In the genomic region with DNA sequence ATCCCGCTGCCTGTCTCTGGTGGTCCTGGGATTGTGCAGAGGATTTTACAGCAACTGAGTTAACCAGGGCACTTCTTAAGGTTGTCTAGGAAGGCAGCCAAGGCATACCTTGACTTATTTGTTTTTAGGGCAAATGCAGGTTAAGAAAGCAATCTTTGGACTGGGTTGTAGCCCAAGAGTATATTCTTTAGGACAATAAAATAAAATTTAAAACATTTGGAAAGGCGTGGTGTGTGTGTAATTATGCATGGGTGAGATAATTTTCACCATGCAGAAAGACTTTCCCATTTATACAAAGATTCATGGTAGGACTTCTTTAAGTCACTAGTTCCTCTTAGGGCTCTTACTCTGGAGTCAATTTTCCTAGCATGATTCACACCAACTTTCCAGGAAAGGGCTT, we compare ENCODE assay signal across 28 cellular contexts.
"Had no signal": no experiment of that assay in that cellular context is flagged by ENCODE, and none has a peak within 500 bp of the region (broad histone marks: within the 10 kb centered on the region; RNA-seq: fewer than 3 reads in every experiment).

No MANE protein-coding gene starts in this region.

- H3K4me3 ChIP-seq: stomach, suprapubic skin, testis, thoracic aorta, thyroid gland, tibial artery, tibial nerve, transverse colon, upper lobe of left lung, upper lobe of right lung, uterus, vagina had no signal

- H3K27ac Mint-ChIP-seq: stimulated activated effector memory CD8-positive, alpha-beta T cell treated with anti-CD3 and anti-CD28 coated beads, Interleukin-12 subunit alpha, Interleukin-12 subunit beta, amount 100 ng/mL, for 72 hours; stimulated activated memory B cell treated with anti-CD40 and anti-IgM and Interleukin-4, amounts not matched to agents 10 μg/mL and 1 μg/mL and 100 μg/mL, for 72 hours; stimulated activated naive B cell treated with anti-CD40 and anti-IgM and Interleukin-4, amounts not matched to agents 10 μg/mL and 1 μg/mL and 100 μg/mL, for 72 hours; stimulated activated naive CD8-positive, alpha-beta T cell treated with anti-CD3 and anti-CD28 coated beads, Interleukin-15, amount 100 ng/mL, for 72 hours; stimulated activated naive CD8-positive, alpha-beta T cell treated with anti-CD3 and anti-CD28 coated beads, Interleukin-15, Interleukin-2, amounts not matched to agents 100 ng/mL and 50 ng/mL, for 24 hours; type B pancreatic cell had no signal

- H3K4me1 ChIP-seq: stomach, suprapubic skin, testis, thyroid gland, tibial artery, tibial nerve, upper lobe of left lung, upper lobe of right lung, uterus, vagina had no signal

- H3K4me3 Mint-ChIP-seq: stimulated activated effector memory CD8-positive, alpha-beta T cell treated with anti-CD3 and anti-CD28 coated beads, Interleukin-12 subunit alpha, Interleukin-12 subunit beta, amount 100 ng/mL, for 72 hours; stimulated activated memory B cell treated with anti-CD40 and anti-IgM and Interleukin-4, amounts not matched to agents 10 μg/mL and 1 μg/mL and 100 μg/mL, for 72 hours; stimulated activated naive B cell treated with anti-CD40 and anti-IgM and Interleukin-4, amounts not matched to agents 10 μg/mL and 1 μg/mL and 100 μg/mL, for 72 hours; stimulated activated naive CD8-positive, alpha-beta T cell treated with anti-CD3 and anti-CD28 coated beads, Interleukin-15, amount 100 ng/mL, for 72 hours; stimulated activated naive CD8-positive, alpha-beta T cell treated with anti-CD3 and anti-CD28 coated beads, Interleukin-15, Interleukin-2, amounts not matched to agents 100 ng/mL and 50 ng/mL, for 24 hours; type B pancreatic cell had no signal

- H3K9me3 ChIP-seq: stomach, suprapubic skin, testis, thoracic aorta, thyroid gland, tibial artery, tibial nerve, transverse colon, upper lobe of left lung, upper lobe of right lung, uterus, vagina had no signal

- H3K9me3 Mint-ChIP-seq: stimulated activated effector memory CD8-positive, alpha-beta T cell treated with anti-CD3 and anti-CD28 coated beads, Interleukin-12 subunit alpha, Interleukin-12 subunit beta, amount 100 ng/mL, for 72 hours; stimulated activated memory B cell treated with anti-CD40 and anti-IgM and Interleukin-4, amounts not matched to agents 10 μg/mL and 1 μg/mL and 100 μg/mL, for 72 hours; stimulated activated naive B cell treated with anti-CD40 and anti-IgM and Interleukin-4, amounts not matched to agents 10 μg/mL and 1 μg/mL and 100 μg/mL, for 72 hours; stimulated activated naive CD8-positive, alpha-beta T cell treated with anti-CD3 and anti-CD28 coated beads, Interleukin-15, amount 100 ng/mL, for 72 hours; stimulated activated naive CD8-positive, alpha-beta T cell treated with anti-CD3 and anti-CD28 coated beads, Interleukin-15, Interleukin-2, amounts not matched to agents 100 ng/mL and 50 ng/mL, for 24 hours; type B pancreatic cell had no signal

- H3K36me3 ChIP-seq: stomach, suprapubic skin, thoracic aorta, thyroid gland, tibial artery, tibial nerve, transverse colon, upper lobe of left lung, upper lobe of right lung, uterus, vagina had no signal

- H3K4me1 Mint-ChIP-seq: stimulated activated effector memory CD8-positive, alpha-beta T cell treated with anti-CD3 and anti-CD28 coated beads, Interleukin-12 subunit alpha, Interleukin-12 subunit beta, amount 100 ng/mL, for 72 hours; stimulated activated memory B cell treated with anti-CD40 and anti-IgM and Interleukin-4, amounts not matched to agents 10 μg/mL and 1 μg/mL and 100 μg/mL, for 72 hours; stimulated activated naive B cell treated with anti-CD40 and anti-IgM and Interleukin-4, amounts not matched to agents 10 μg/mL and 1 μg/mL and 100 μg/mL, for 72 hours; stimulated activated naive CD8-positive, alpha-beta T cell treated with anti-CD3 and anti-CD28 coated beads, Interleukin-15, amount 100 ng/mL, for 72 hours had no signal

- H3K36me3 Mint-ChIP-seq: stimulated activated effector memory CD8-positive, alpha-beta T cell treated with anti-CD3 and anti-CD28 coated beads, Interleukin-12 subunit alpha, Interleukin-12 subunit beta, amount 100 ng/mL, for 72 hours; stimulated activated memory B cell treated with anti-CD40 and anti-IgM and Interleukin-4, amounts not matched to agents 10 μg/mL and 1 μg/mL and 100 μg/mL, for 72 hours; stimulated activated naive B cell treated with anti-CD40 and anti-IgM and Interleukin-4, amounts not matched to agents 10 μg/mL and 1 μg/mL and 100 μg/mL, for 72 hours; type B pancreatic cell had no signal

- H3K27me3 ChIP-seq: testis, thyroid gland, tibial nerve, transverse colon, upper lobe of left lung, uterus, vagina had no signal

- ATAC-seq: stimulated activated effector memory CD8-positive, alpha-beta T cell treated with anti-CD3 and anti-CD28 coated beads, Interleukin-12 subunit alpha, Interleukin-12 subunit beta, amount 100 ng/mL, for 72 hours; stimulated activated naive B cell treated with anti-CD40 and anti-IgM and Interleukin-4, amounts not matched to agents 10 μg/mL and 1 μg/mL and 100 μg/mL, for 72 hours; stimulated activated naive CD8-positive, alpha-beta T cell treated with anti-CD3 and anti-CD28 coated beads, Interleukin-15, amount 100 ng/mL, for 72 hours; stimulated activated naive CD8-positive, alpha-beta T cell treated with anti-CD3 and anti-CD28 coated beads, Interleukin-15, Interleukin-2, amounts not matched to agents 100 U/mL and 50 U/mL, for 24 hours; upper lobe of right lung had no signal

- H3K27ac ChIP-seq: stomach, suprapubic skin, testis, thoracic aorta, thyroid gland, tibial artery, tibial nerve, upper lobe of left lung, upper lobe of right lung, uterus, vagina had no signal

- DNase-seq: stimulated activated CD4-positive, alpha-beta T cell treated with anti-CD3 and anti-CD28 coated beads, Interleukin-2, amount 100 ng/mL, for 48 hours; stimulated activated CD4-positive, alpha-beta T cell treated with anti-CD3 and anti-CD28 coated beads, Interleukin-4, amount 100 ng/mL, for 1 hour; stimulated activated CD4-positive, alpha-beta T cell treated with anti-CD3 and anti-CD28 coated beads, Interleukin-4, amount 100 ng/mL, for 24 hours; stimulated activated CD4-positive, alpha-beta T cell treated with anti-CD3 and anti-CD28 coated beads, Interleukin-4, amount 100 ng/mL, for 4 hours; stimulated activated CD8-positive, alpha-beta memory T cell treated with anti-CD3 and anti-CD28 coated beads, Interleukin-4, amount 100 ng/mL, for 48 hours; stimulated activated naive B cell treated with anti-CD40 and anti-IgM and Interleukin-4, amounts not matched to agents 10 μg/mL and 1 μg/mL and 100 μg/mL, for 72 hours; stimulated activated naive CD4-positive, alpha-beta T cell; stimulated activated naive CD4-positive, alpha-beta T cell treated with Interleukin-2 at 50 U/mL for 16 hours; stimulated activated naive CD8-positive, alpha-beta T cell treated with anti-CD3 and anti-CD28 coated beads, Interleukin-15, amount 100 ng/mL, for 72 hours; stimulated activated naive CD8-positive, alpha-beta T cell treated with anti-CD3 and anti-CD28 coated beads, Interleukin-15, Interleukin-2, amounts not matched to agents 100 U/mL and 50 U/mL, for 24 hours; stomach; substantia nigra; testis; thyroid gland; tibial artery; transverse colon; trophoblast cell; upper lobe of left lung; upper lobe of right lung; uterus had no signal
